9 cellular contexts compared by ENCODE assay signal in the genomic region with DNA sequence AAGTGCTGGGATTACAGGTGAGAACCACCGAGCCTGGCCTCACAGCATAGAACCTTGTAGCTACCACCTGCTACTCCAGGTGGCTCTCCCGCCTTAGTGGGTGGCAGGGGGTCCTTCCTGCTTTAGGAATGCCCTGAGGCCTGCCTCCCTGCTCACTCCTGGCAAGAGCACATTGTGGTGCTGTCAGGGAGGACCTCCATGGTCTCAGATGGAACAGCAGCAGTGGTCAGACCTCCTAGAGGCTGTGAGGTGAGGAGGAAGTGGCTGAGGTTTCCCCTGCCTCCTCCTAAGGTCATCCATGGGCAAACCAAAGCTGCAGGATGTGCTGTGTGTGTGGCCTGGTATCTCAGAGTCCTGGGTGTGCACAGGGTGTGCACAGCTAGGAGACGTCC. TPM values are rescaled to one million over a fixed set of nuclear protein-coding genes. Genes with fewer than 3 reads are reported as not detected.
A peak's percentile ranks its signal among the peaks of the same experiment; 100 is the strongest.
DNase-seq lines count a peak whose midpoint lies in the region; ATAC-seq, FAIRE-seq and TF ChIP-seq lines count a peak whose summit lies in the region.
"Had no signal": no experiment of that assay in that cellular context is flagged by ENCODE, and none has a peak within 500 bp of the region (broad histone marks: within the 10 kb centered on the region; RNA-seq: fewer than 3 reads in every experiment).

No MANE protein-coding gene starts in this region.

- H3K4me3 ChIP-seq in body of pancreas = no peak overlapping the region
- no peak overlapping the region for H3K4me3 ChIP-seq in left lung
- H3K4me3 ChIP-seq in tibial artery = peak overlapping the region; percentile 19 to 34
- H3K4me3 ChIP-seq in small intestine (ENCODE audit: low read depth in 1 of 2, low read length in 2 of 2) = no peak overlapping the region
- H3K4me3 ChIP-seq: ovary had no signal

- peak overlapping the region; percentile 87 to 92 (median 89) for H3K27ac ChIP-seq in body of pancreas
- peak overlapping the region; percentile 67 to 81 for H3K27ac ChIP-seq in left lung
- H3K27ac ChIP-seq in tibial artery = peak overlapping the region; percentile 89 to 95
- peak overlapping the region in 1 of 2 donors; percentile 22 for H3K27ac ChIP-seq in small intestine (ENCODE audit: low read depth in 1 of 2, low read length in 1 of 2)
- H3K27ac ChIP-seq: ovary had no signal

- no peak for FAIRE-seq in small intestine (lab: Jason Lieb, UNC)

- ATAC-seq in body of pancreas (no peak), left lung (no peak)

- H3K4me1 ChIP-seq in body of pancreas = peaks cover 96% of the 10 kb centered on the region
- H3K4me1 ChIP-seq in left lung = peaks cover 61 to 75% of the 10 kb centered on the region in 2 donors
- peaks cover 5 to 96% (median 91%) of the 10 kb centered on the region in 4 donors for H3K4me1 ChIP-seq in tibial artery
- H3K4me1 ChIP-seq in small intestine (ENCODE audit: control insufficient read depth in 2 of 2, insufficient read depth in 1 of 2, low read depth in 1 of 2, low read length in 1 of 2) = peaks cover 2 to 4% of the 10 kb centered on the region in 2 donors

- TF ChIP-seq POLR2A in body of pancreas (IDR thresholded peaks at IDR 0.05) = no peak

- H3K27me3 ChIP-seq in body of pancreas = no peaks in the 10 kb centered on the region
- H3K27me3 ChIP-seq in left lung = peaks cover 0 to 25% of the 10 kb centered on the region in 2 donors
- no peaks in the 10 kb centered on the region for H3K27me3 ChIP-seq in tibial artery
- no peaks in the 10 kb centered on the region for H3K27me3 ChIP-seq in small intestine (ENCODE audit: control insufficient read depth in 2 of 2, insufficient read depth in 2 of 2, low read length in 2 of 2)
- H3K27me3 ChIP-seq: ovary had no signal

- DNase-seq in M059J (ENCODE audit: low read depth) = peak; percentile 67
- no peak for DNase-seq in body of pancreas
- no peak for DNase-seq in left lung
- peak in 1 of 2 donors; percentile 59 for DNase-seq in tibial artery
- DNase-seq in NCI-H1694 treated with DMSO at 0.1 percent for 48 hours (lab: John Stamatoyannopoulos, UW) = no peak
- DNase-seq in NCI-H2227 treated with DMSO at 0.1 percent for 48 hours (lab: John Stamatoyannopoulos, UW) = no peak
- DNase-seq in small intestine = no peak
- DNase-seq: foreskin melanocyte had no signal

- no peaks in the 10 kb centered on the region for H3K9me3 ChIP-seq in body of pancreas
- H3K9me3 ChIP-seq in left lung = no peaks in the 10 kb centered on the region
- H3K9me3 ChIP-seq in tibial artery = no peaks in the 10 kb centered on the region
- no peaks in the 10 kb centered on the region for H3K9me3 ChIP-seq in small intestine (ENCODE audit: control insufficient read depth, low read depth)
- H3K9me3 ChIP-seq: ovary had no signal

- intact Hi-C loops in body of pancreas (cut with DNase I) (no loop called here), left lung (cut with DNase I) (loop anchor here in 1 of 2 donors (10.0 kb wide), 1 partner anchor 45 kb away; no protein-coding TSS in a partner anchor), tibial artery (cut with DNase I; ENCODE audit: low total_unique reads) (loop anchor here (5.0 kb wide), 1 partner anchor 212 kb away; no protein-coding TSS in a partner anchor)

- TF ChIP-seq CTCF in body of pancreas (IDR thresholded peaks at IDR 0.05) = no peak
- TF ChIP-seq CTCF in left lung (IDR thresholded peaks at IDR 0.05) = no peak
- no peak for TF ChIP-seq CTCF in tibial artery (IDR thresholded peaks at IDR 0.05)

- WGBS in body of pancreas, 2 donors = 36 to 42% methylated on average over 2 of the region's 3 CpGs
- WGBS in small intestine, 3 donors = 38 to 65% (median 48%) methylated on average over 3 of the region's 3 CpGs

- H3K36me3 ChIP-seq in body of pancreas (replicated peaks in 1 of 2; ENCODE audit: insufficient read depth in 1 of 2, low read depth in 2 of 2) (no peaks in the 10 kb centered on the region), left lung (no peaks in the 10 kb centered on the region), tibial artery (no peaks in the 10 kb centered on the region), small intestine (ENCODE audit: control insufficient read depth in 2 of 2, insufficient read depth in 2 of 2, low read length in 2 of 2) (no peaks in the 10 kb centered on the region)
- H3K36me3 ChIP-seq: ovary had no signal

RNA-seq across cellular contexts. Expression of gene SOX13, which starts 6.7 kb away (rescaled TPM):
- total RNA-seq in M059J (2014; rRNA removed; shearing (Covaris generic)) = 6.9 and 12.6 TPM in 2 replicates
- total RNA-seq in body of pancreas (10 to 100 TPM; 29.6 to 37.2 TPM), left lung (10 to 100 TPM; 41.7 to 45.0 TPM)
- polyA plus RNA-seq in small intestine = 10 to 100 TPM; 12.4 to 19.9 (median 17.4) TPM

Comparison
In these comparisons a context has a peak if more than half of its experiments do, and no peak if none do; other contexts are left out.
1. H3K4me3 ChIP-seq: peak in tibial artery (2 of 2); none in body of pancreas (0 of 2), left lung (0 of 2) and small intestine (0 of 2).